Comparison of ENCODE assay signal across 15 cellular contexts in the genomic region with DNA sequence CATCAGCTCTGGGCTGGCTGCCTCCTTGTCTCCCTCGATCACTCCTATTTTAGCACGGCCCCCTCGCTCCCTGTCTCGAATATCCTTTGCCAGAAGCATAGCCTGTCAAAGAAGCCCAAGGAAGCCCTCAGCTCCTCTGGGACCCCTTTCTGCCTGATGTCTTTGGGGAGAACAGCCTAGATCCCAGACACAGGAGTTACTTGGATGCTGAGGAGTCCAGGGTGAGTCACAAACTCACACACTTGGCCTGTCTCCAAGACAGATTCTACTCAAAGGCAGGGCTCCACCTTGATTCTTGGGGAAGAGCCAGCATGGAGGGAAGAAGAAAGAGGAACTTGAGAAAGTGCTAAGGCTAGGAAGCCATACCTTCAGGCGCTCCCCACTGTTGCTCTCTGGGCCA. TPM values are rescaled to one million over a fixed set of nuclear protein-coding genes. Genes with fewer than 3 reads are reported as not detected.
DNase-seq lines count a peak whose midpoint lies in the region; ATAC-seq, FAIRE-seq and TF ChIP-seq lines count a peak whose summit lies in the region.
"Had no signal": no experiment of that assay in that cellular context is flagged by ENCODE, and none has a peak within 500 bp of the region (broad histone marks: within the 10 kb centered on the region; RNA-seq: fewer than 3 reads in every experiment).

No MANE protein-coding gene starts in this region.

- H3K27me3 Mint-ChIP-seq in stimulated activated naive CD8-positive, alpha-beta T cell treated with anti-CD3 and anti-CD28 coated beads, Interleukin-15, amount 100 ng/mL, for 72 hours = no peaks in the 10 kb centered on the region
- H3K27me3 Mint-ChIP-seq in CD4-positive, alpha-beta T cell = no peaks in the 10 kb centered on the region
- H3K27me3 Mint-ChIP-seq: activated CD8-positive, alpha-beta memory T cell treated with anti-CD3 and anti-CD28 coated beads, Interleukin-2, amount 10 ng/mL, durations not matched to agents 7 days and 5 days had no signal

- CTCF ChIA-PET in RWPE1 (lab: Yijun Ruan, JAX) = interaction anchor here (0.6 kb wide), 1 partner anchor 82 kb away, joined by 3 read pairs; no protein-coding TSS in a partner anchor
- CTCF ChIA-PET in CD4-positive, alpha-beta T cell (lab: Charles Lee) = no interaction called here

- H3K27ac ChIP-seq in RWPE1 (peak overlapping the region; percentile 34), epithelial cell of prostate (no peak overlapping the region)
- no peak overlapping the region for H3K27ac ChIP-seq in CD4-positive, alpha-beta T cell (ENCODE audit: low read depth, low read length)

- peaks cover 4% of the 10 kb centered on the region for H3K4me1 Mint-ChIP-seq in stimulated activated naive CD8-positive, alpha-beta T cell treated with anti-CD3 and anti-CD28 coated beads, Interleukin-15, amount 100 ng/mL, for 72 hours
- no peaks in the 10 kb centered on the region for H3K4me1 Mint-ChIP-seq in CD4-positive, alpha-beta T cell (ENCODE audit: low read depth)
- H3K4me1 Mint-ChIP-seq: activated CD8-positive, alpha-beta memory T cell treated with anti-CD3 and anti-CD28 coated beads, Interleukin-2, amount 10 ng/mL, durations not matched to agents 7 days and 5 days had no signal

- H3K9me3 ChIP-seq in CD4-positive, alpha-beta T cell (ENCODE audit: control insufficient read depth, low read length) = no peaks in the 10 kb centered on the region

- POLR2A ChIA-PET in RWPE1 (lab: Yijun Ruan, JAX; ENCODE audit: low non-redundant PET) = interaction anchor here (0.6 kb wide), 1 partner anchor 77 kb away, joined by 3 read pairs; no protein-coding TSS in a partner anchor
- POLR2A ChIA-PET in CD4-positive, alpha-beta T cell (lab: Charles Lee) = no interaction called here

- intact Hi-C loops in CD4-positive, alpha-beta T cell (cut with DNase I, micrococcal nuclease) = no loop called here

- no peaks in the 10 kb centered on the region for H3K9me3 Mint-ChIP-seq in stimulated activated naive CD8-positive, alpha-beta T cell treated with anti-CD3 and anti-CD28 coated beads, Interleukin-15, amount 100 ng/mL, for 72 hours
- H3K9me3 Mint-ChIP-seq in CD4-positive, alpha-beta T cell = no peaks in the 10 kb centered on the region

- ATAC-seq in stimulated activated naive CD8-positive, alpha-beta T cell treated with anti-CD3 and anti-CD28 coated beads, Interleukin-15, amount 100 ng/mL, for 72 hours = no peak
- no peak for ATAC-seq in stimulated activated naive CD8-positive, alpha-beta T cell treated with anti-CD3 and anti-CD28 coated beads, Interleukin-15, Interleukin-2, amounts not matched to agents 100 U/mL and 50 U/mL, for 24 hours
- ATAC-seq in GM19455 (IDR thresholded peaks at IDR 0.05; ENCODE audit: unreplicated experiment) = no peak
- no peak for ATAC-seq in CD4-positive, alpha-beta T cell (ENCODE audit: poor library complexity)
- ATAC-seq: activated CD8-positive, alpha-beta memory T cell treated with anti-CD3 and anti-CD28 coated beads, Interleukin-2, amount 10 ng/mL, durations not matched to agents 7 days and 5 days; HepG2 had no signal

- H3K4me3 Mint-ChIP-seq in stimulated activated naive CD8-positive, alpha-beta T cell treated with anti-CD3 and anti-CD28 coated beads, Interleukin-15, amount 100 ng/mL, for 72 hours = no peak overlapping the region
- no peak overlapping the region for H3K4me3 Mint-ChIP-seq in CD4-positive, alpha-beta T cell
- H3K4me3 Mint-ChIP-seq: activated CD8-positive, alpha-beta memory T cell treated with anti-CD3 and anti-CD28 coated beads, Interleukin-2, amount 10 ng/mL, durations not matched to agents 7 days and 5 days had no signal

- FAIRE-seq in urothelium cell line (lab: Jason Lieb, UNC) = no peak
- FAIRE-seq: HepG2 had no signal

- peak overlapping the region; percentile 43 to 76 for H3K27ac Mint-ChIP-seq in stimulated activated naive CD8-positive, alpha-beta T cell treated with anti-CD3 and anti-CD28 coated beads, Interleukin-15, amount 100 ng/mL, for 72 hours
- no peak overlapping the region for H3K27ac Mint-ChIP-seq in CD4-positive, alpha-beta T cell
- H3K27ac Mint-ChIP-seq: activated CD8-positive, alpha-beta memory T cell treated with anti-CD3 and anti-CD28 coated beads, Interleukin-2, amount 10 ng/mL, durations not matched to agents 7 days and 5 days had no signal

- no peak for TF ChIP-seq CTCF in RWPE1 (conservative IDR thresholded peaks at IDR 0.05; ENCODE audit: low read depth)
- TF ChIP-seq CTCF in CD4-positive, alpha-beta T cell (IDR thresholded peaks at IDR 0.05) = no peak

- peaks cover 39% of the 10 kb centered on the region for H3K36me3 Mint-ChIP-seq in CD4-positive, alpha-beta T cell (ENCODE audit: low read depth)
- H3K36me3 Mint-ChIP-seq: activated CD8-positive, alpha-beta memory T cell treated with anti-CD3 and anti-CD28 coated beads, Interleukin-2, amount 10 ng/mL, durations not matched to agents 7 days and 5 days had no signal

- no peaks in the 10 kb centered on the region for H3K27me3 ChIP-seq in CD4-positive, alpha-beta T cell (ENCODE audit: control insufficient read depth, insufficient read depth, low read length)

- DNase-seq in stimulated activated naive CD8-positive, alpha-beta T cell treated with anti-CD3 and anti-CD28 coated beads, Interleukin-15, amount 100 ng/mL, for 72 hours = no peak
- no peak for DNase-seq in stimulated activated naive CD8-positive, alpha-beta T cell treated with anti-CD3 and anti-CD28 coated beads, Interleukin-15, Interleukin-2, amounts not matched to agents 100 U/mL and 50 U/mL, for 24 hours
- peak; percentile 69 for DNase-seq in RWPE1 (ENCODE audit: low spot score)
- peak; percentile 37 for DNase-seq in epithelial cell of prostate (ENCODE audit: low read depth, low spot score)
- peak; percentile 73 for DNase-seq in urothelium cell line (ENCODE audit: low spot score)
- no peak for DNase-seq in foreskin melanocyte
- DNase-seq in CD4-positive, alpha-beta T cell = no peak
- DNase-seq: activated CD8-positive, alpha-beta memory T cell treated with anti-CD3 and anti-CD28 coated beads, Interleukin-2, amount 10 ng/mL, durations not matched to agents 7 days and 5 days; effector memory CD4-positive, alpha-beta T cell; H7; hippocampal formation; mesenchymal stem cell; NCI-H2029 had no signal

RNA-seq across cellular contexts. Expression of a gene that starts 8.1 kb away (rescaled TPM):
- total RNA-seq in CD4-positive, alpha-beta T cell = 1 to 10 TPM in 1 of 2 experiments, under 1 TPM in 1; 0.60 to 1.2 TPM

RNA-seq across cellular contexts. Expression of a gene that starts 27.9 kb away (rescaled TPM):
- 10 to 100 TPM; 25.8 to 26.9 TPM for total RNA-seq in CD4-positive, alpha-beta T cell

RNA-seq across cellular contexts. Expression of a gene that starts 36.1 kb away (rescaled TPM):
- 10 to 100 TPM; 86.2 to 86.4 TPM for total RNA-seq in CD4-positive, alpha-beta T cell

RNA-seq across cellular contexts. Expression of a gene that starts 38.0 kb away (rescaled TPM):
- total RNA-seq in CD4-positive, alpha-beta T cell = 1 to 10 TPM; 1.1 to 1.4 TPM

RNA-seq across cellular contexts. Expression of a gene that starts 38.5 kb away (rescaled TPM):
- 10 to 100 TPM in 1 of 2 experiments, 1 to 10 TPM in 1; 9.3 to 12.0 TPM for total RNA-seq in CD4-positive, alpha-beta T cell

Comparison
In these comparisons a context has a peak if more than half of its experiments do, and no peak if none do; other contexts are left out.
1. DNase-seq: peak in RWPE1 (single experiment), epithelial cell of prostate (single experiment) and urothelium cell line (single experiment); none in stimulated activated naive CD8-positive, alpha-beta T cell treated with anti-CD3 and anti-CD28 coated beads, Interleukin-15, amount 100 ng/mL, for 72 hours (0 of 2), stimulated activated naive CD8-positive, alpha-beta T cell treated with anti-CD3 and anti-CD28 coated beads, Interleukin-15, Interleukin-2, amounts not matched to agents 100 U/mL and 50 U/mL, for 24 hours (single experiment), foreskin melanocyte (single experiment) and CD4-positive, alpha-beta T cell (0 of 10).